1 cellular context compared by ENCODE assay signal in the genomic region with DNA sequence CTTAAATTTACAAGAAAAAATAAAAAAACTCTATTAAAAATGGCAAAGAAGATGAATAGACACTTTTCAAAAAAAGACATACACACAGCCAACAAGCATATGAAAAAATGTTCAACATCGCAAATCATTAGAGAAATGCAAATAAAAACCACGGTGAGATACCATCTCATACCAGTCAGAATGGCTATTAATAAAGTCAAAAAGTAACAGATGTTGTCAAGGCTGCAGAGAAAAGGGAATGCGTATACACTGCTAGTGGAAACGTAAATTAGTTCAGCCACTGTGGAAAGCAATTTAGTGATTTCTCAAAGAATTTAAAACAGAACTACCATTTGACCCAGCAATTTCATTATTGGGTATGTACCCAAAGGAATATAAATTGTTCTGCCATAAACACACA.
A peak's percentile ranks its signal among the peaks of the same experiment; 100 is the strongest.
TF ChIP-seq lines count a peak whose summit lies in the region.

No MANE protein-coding gene starts in this region.

TF ChIP-seq in SK-N-SH, 30 proteins besides CTCF, POLR2A, EP300 and RAD21 (continued from another document):
- no peak for TF ChIP-seq IRF3 (IDR thresholded peaks at IDR 0.05; ENCODE audit: low read depth, low read length)
- peak; percentile 77 for TF ChIP-seq GATA2 (CRISPR knock-in tag; IDR thresholded peaks at IDR 0.05)
- TF ChIP-seq EZH2phosphoT487 (IDR thresholded peaks at IDR 0.05; ENCODE audit: borderline replicate concordance, low read depth), result no peak
- TF ChIP-seq RXRA (IDR thresholded peaks at IDR 0.05; ENCODE audit: borderline replicate concordance, low read depth), result no peak
- peak; percentile 45 for TF ChIP-seq TCF12 (IDR thresholded peaks at IDR 0.05)
